ENCODE assay signal across 20 cellular contexts in the genomic region with DNA sequence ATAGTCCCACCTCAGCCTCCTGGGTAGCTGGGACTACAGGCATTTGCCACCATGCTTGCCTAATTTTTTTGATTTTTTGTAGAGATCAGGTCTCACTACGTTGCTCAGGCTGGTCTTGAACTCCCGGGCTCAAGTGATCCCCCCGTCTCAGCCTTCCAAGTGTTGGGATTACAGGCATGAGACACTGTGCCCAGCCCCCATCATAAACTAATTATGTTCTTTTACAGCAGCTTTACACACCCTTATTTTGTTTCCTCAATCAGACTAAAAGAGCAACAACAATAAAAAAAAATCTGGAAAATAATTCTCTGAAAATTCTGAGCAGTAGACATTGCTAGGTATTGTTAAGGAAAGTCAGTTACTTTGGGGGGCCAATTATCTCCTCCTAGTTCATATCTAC. TPM values are rescaled to one million over a fixed set of nuclear protein-coding genes. Genes with fewer than 3 reads are reported as not detected.
"Had no signal": no experiment of that assay in that cellular context is flagged by ENCODE, and none has a peak within 500 bp of the region (broad histone marks: within the 10 kb centered on the region; RNA-seq: fewer than 3 reads in every experiment).

No MANE protein-coding gene starts in this region.

- H3K27ac Mint-ChIP-seq: activated naive CD4-positive, alpha-beta T cell treated with anti-CD3 and anti-CD28 coated beads for 36 hours; activated T-helper 17 cell treated with anti-CD3 and anti-CD28 coated beads, Interleukin-2, amount 50 U/mL, for 72 hours; dendritic cell treated with granulocyte-macrophage colony-stimulating factor and Interleukin-4, amounts not matched to agents 40 ng/mL and 50 ng/mL, for 4 days; effector memory CD8-positive, alpha-beta T cell; naive thymus-derived CD4-positive, alpha-beta T cell; stimulated activated naive CD8-positive, alpha-beta T cell treated with anti-CD3 and anti-CD28 coated beads, Interleukin-15, Interleukin-2, amounts not matched to agents 100 ng/mL and 50 ng/mL, for 24 hours had no signal

- H3K27me3 ChIP-seq: neutrophil, uterus had no signal

- H3K9me3 ChIP-seq: neutrophil, prostate gland, thoracic aorta, uterus had no signal

- H3K4me3 Mint-ChIP-seq: activated naive CD4-positive, alpha-beta T cell treated with anti-CD3 and anti-CD28 coated beads for 36 hours; activated T-helper 17 cell treated with anti-CD3 and anti-CD28 coated beads, Interleukin-2, amount 50 U/mL, for 72 hours; central memory CD8-positive, alpha-beta T cell; dendritic cell treated with granulocyte-macrophage colony-stimulating factor and Interleukin-4, amounts not matched to agents 40 ng/mL and 50 ng/mL, for 4 days; effector memory CD8-positive, alpha-beta T cell; naive thymus-derived CD4-positive, alpha-beta T cell; stimulated activated naive CD8-positive, alpha-beta T cell treated with anti-CD3 and anti-CD28 coated beads, Interleukin-15, Interleukin-2, amounts not matched to agents 100 ng/mL and 50 ng/mL, for 24 hours had no signal

- H3K4me1 Mint-ChIP-seq: activated T-helper 17 cell treated with anti-CD3 and anti-CD28 coated beads, Interleukin-2, amount 50 U/mL, for 72 hours; central memory CD8-positive, alpha-beta T cell had no signal

- FAIRE-seq: TTC549 had no signal

- H3K4me1 ChIP-seq: prostate gland had no signal

- H3K27ac ChIP-seq: neutrophil, prostate gland, thoracic aorta had no signal

- DNase-seq: activated CD4-positive, alpha-beta T cell treated with anti-CD3 and anti-CD28 coated beads, Interleukin-2, amount 50 U/mL, for 1 hour; activated CD4-positive, CD25-positive, alpha-beta regulatory T cell; activated naive CD4-positive, alpha-beta T cell treated with anti-CD3 and anti-CD28 coated beads for 36 hours; activated T-cell treated with anti-CD3 and anti-CD28 coated beads for 4 hours; effector memory CD8-positive, alpha-beta T cell; naive thymus-derived CD4-positive, alpha-beta T cell; stimulated activated CD4-positive, alpha-beta T cell treated with anti-CD3 and anti-CD28 coated beads, Interleukin-4, amount 100 ng/mL, for 1 hour; stimulated activated CD8-positive, alpha-beta memory T cell treated with anti-CD3 and anti-CD28 coated beads, Interleukin-4, amount 100 ng/mL, for 48 hours; T-helper 2 cell; uterus had no signal

- H3K4me3 ChIP-seq: prostate gland, thoracic aorta, uterus had no signal

- H3K9me3 Mint-ChIP-seq: activated naive CD4-positive, alpha-beta T cell treated with anti-CD3 and anti-CD28 coated beads for 36 hours; activated T-helper 17 cell treated with anti-CD3 and anti-CD28 coated beads, Interleukin-2, amount 50 U/mL, for 72 hours; central memory CD8-positive, alpha-beta T cell; dendritic cell treated with granulocyte-macrophage colony-stimulating factor and Interleukin-4, amounts not matched to agents 40 ng/mL and 50 ng/mL, for 4 days; effector memory CD8-positive, alpha-beta T cell; naive thymus-derived CD4-positive, alpha-beta T cell; stimulated activated naive CD8-positive, alpha-beta T cell treated with anti-CD3 and anti-CD28 coated beads, Interleukin-15, Interleukin-2, amounts not matched to agents 100 ng/mL and 50 ng/mL, for 24 hours had no signal

- H3K36me3 Mint-ChIP-seq: naive thymus-derived CD4-positive, alpha-beta T cell had no signal

- ATAC-seq: activated T-helper 17 cell treated with anti-CD3 and anti-CD28 coated beads, Interleukin-2, amount 50 U/mL, for 72 hours; effector memory CD8-positive, alpha-beta T cell; left lobe of liver; naive thymus-derived CD4-positive, alpha-beta T cell; sciatic nerve had no signal

- H3K27me3 Mint-ChIP-seq: central memory CD8-positive, alpha-beta T cell; dendritic cell treated with granulocyte-macrophage colony-stimulating factor and Interleukin-4, amounts not matched to agents 40 ng/mL and 50 ng/mL, for 4 days had no signal

- H3K36me3 ChIP-seq: neutrophil, prostate gland, thoracic aorta, uterus had no signal

RNA-seq across cellular contexts. Expression of a gene that starts 35.7 kb away (rescaled TPM):
- polyA plus RNA-seq: naive thymus-derived CD4-positive, alpha-beta T cell had no signal
